Comparison of ENCODE assay signal across 13 cellular contexts in genomic region chr11:67291481-67292381, GRCh38. TPM values are rescaled to one million over a fixed set of nuclear protein-coding genes. Genes with fewer than 3 reads are reported as not detected.
DNase-seq lines count a peak whose midpoint lies in the region; ATAC-seq, FAIRE-seq and TF ChIP-seq lines count a peak whose summit lies in the region.
"Had no signal": no experiment of that assay in that cellular context is flagged by ENCODE, and none has a peak within 500 bp of the region (broad histone marks: within the 10 kb centered on the region; RNA-seq: fewer than 3 reads in every experiment).

No MANE protein-coding gene starts in this region.

- no TSS peak for BruUV-seq in HepG2 (replicated peaks; lab: Mats Ljungman, UMichigan)

- H3K4me2 ChIP-seq in HepG2 (ENCODE audit: low read depth, low read length) (no peak overlapping the region), MM.1S (ENCODE audit: low read depth, low read length) (no peak overlapping the region)

- ATAC-seq in activated CD4-positive, alpha-beta T cell treated with anti-CD3 and anti-CD28 coated beads for 36 hours = no peak
- no peak for ATAC-seq in HepG2
- no peak for ATAC-seq in stimulated activated effector memory CD8-positive, alpha-beta T cell treated with anti-CD3 and anti-CD28 coated beads, Interleukin-12 subunit alpha, Interleukin-12 subunit beta, amount 100 ng/mL, for 72 hours

- 96% methylated on average over 15 of the region's 33 CpGs for WGBS in HepG2 (ENCODE audit: low lambda C conversion rate)

- H3K4me3 Mint-ChIP-seq in activated CD4-positive, alpha-beta T cell treated with anti-CD3 and anti-CD28 coated beads for 36 hours = no peak overlapping the region
- H3K4me3 Mint-ChIP-seq in activated T-helper 1 cell treated with anti-CD3 and anti-CD28 coated beads, Interleukin-12 subunit alpha, Interleukin-12 subunit beta, Interleukin-2, Interleukin-4 antibody, amounts not matched to agents 30 ng/mL and 10 ng/mL and 1 ng/mL, durations not matched to agents 14 hours and 24 hours and 36 hours = peak overlapping the region; percentile 27
- H3K4me3 Mint-ChIP-seq in stimulated activated effector memory CD8-positive, alpha-beta T cell treated with anti-CD3 and anti-CD28 coated beads, Interleukin-12 subunit alpha, Interleukin-12 subunit beta, amount 100 ng/mL, for 72 hours = peak overlapping the region; percentile 93

- peaks cover 6 to 29% of the 10 kb centered on the region in 2 experiments; a peak in 3 of 5 replicates for H3K36me3 ChIP-seq in HepG2 (replicated peaks in 1 of 2; ENCODE audit: control insufficient read depth in 1 of 2, insufficient read depth in 2 of 2, low read length in 2 of 2)
- H3K36me3 ChIP-seq in MM.1S (replicated peaks; ENCODE audit: insufficient read depth, low read length) = peaks cover 11% of the 10 kb centered on the region; the same call in 1 of the 2 replicates

- CTCF ChIA-PET in activated CD4-positive, alpha-beta T cell treated with anti-CD3 and anti-CD28 coated beads for 36 hours (lab: Charles Lee) = interaction anchor here (0.6 to 1.2 kb wide), 4 partner anchors 20 to 832 kb away, joined by 3 to 4 read pairs (median 3); no protein-coding TSS in a partner anchor
- CTCF ChIA-PET in HepG2 (lab: Yijun Ruan, JAX; ENCODE audit: low intra/inter-chr PET ratio, low total read pairs) = no interaction called here

- no peak for TF ChIP-seq CTCF in HepG2 (CRISPR knock-in tag; IDR thresholded peaks at IDR 0.05)
- no peak for TF ChIP-seq CTCF in MM.1S (IDR thresholded peaks at IDR 0.05; ENCODE audit: low read length)

- H3K9me3 Mint-ChIP-seq in activated CD4-positive, alpha-beta T cell treated with anti-CD3 and anti-CD28 coated beads for 36 hours (ENCODE audit: low read depth) = peaks cover 7% of the 10 kb centered on the region
- H3K9me3 Mint-ChIP-seq in activated T-helper 1 cell treated with anti-CD3 and anti-CD28 coated beads, Interleukin-12 subunit alpha, Interleukin-12 subunit beta, Interleukin-2, Interleukin-4 antibody, amounts not matched to agents 30 ng/mL and 10 ng/mL and 1 ng/mL, durations not matched to agents 14 hours and 24 hours and 36 hours = peaks cover 11% of the 10 kb centered on the region
- H3K9me3 Mint-ChIP-seq in stimulated activated effector memory CD8-positive, alpha-beta T cell treated with anti-CD3 and anti-CD28 coated beads, Interleukin-12 subunit alpha, Interleukin-12 subunit beta, amount 100 ng/mL, for 72 hours = peaks cover 6% of the 10 kb centered on the region

- DNase-seq in activated CD4-positive, alpha-beta T cell treated with anti-CD3 and anti-CD28 coated beads for 36 hours = no peak
- no peak for DNase-seq in activated CD4-positive, alpha-beta T cell treated with anti-CD3 and anti-CD28 coated beads, Interleukin-2, amount 50 U/mL, for 4 hours
- no peak for DNase-seq in activated T-helper 1 cell treated with anti-CD3 and anti-CD28 coated beads, Interleukin-12 subunit alpha, Interleukin-12 subunit beta, Interleukin-2, Interleukin-4 antibody, amounts not matched to agents 30 ng/mL and 10 ng/mL and 1 ng/mL, durations not matched to agents 14 hours and 24 hours and 36 hours (ENCODE audit: low spot score)
- DNase-seq in HepG2 (ENCODE audit: low spot score) = no peak
- DNase-seq in stimulated activated effector memory CD8-positive, alpha-beta T cell treated with anti-CD3 and anti-CD28 coated beads, Interleukin-12 subunit alpha, Interleukin-12 subunit beta, amount 100 ng/mL, for 72 hours (ENCODE audit: low spot score in 2 of 2) = no peak
- no peak for DNase-seq in MM.1S
- no peak for DNase-seq in DMS114 treated with DMSO at 0.1 percent for 48 hours (lab: John Stamatoyannopoulos, UW; ENCODE audit: unreplicated experiment)
- DNase-seq in NCI-H2196 (lab: John Stamatoyannopoulos, UW; ENCODE audit: unreplicated experiment) = no peak
- DNase-seq: 8988T, activated gamma-delta T cell, caudate nucleus, NCI-H226 had no signal

- FAIRE-seq in HepG2 (lab: Jason Lieb, UNC) = no peak
- FAIRE-seq: HTR-8/SVneo had no signal

- TF ChIP-seq POLR2A in HepG2 (IDR thresholded peaks at IDR 0.05; ENCODE audit: insufficient read depth in 1 of 2, low read depth in 2 of 2, low read length in 2 of 2) = no peak

- in situ Hi-C loops in HepG2 (cut with HindIII; ENCODE audit: extremely low pct_ligation_motif_present, low pct_unique_long_range_greater_than_20kb) = no loop called here

- H3K27me3 ChIP-seq in HepG2 (ENCODE audit: control insufficient read depth in 1 of 2, insufficient read depth in 2 of 2, low read length in 2 of 2) = no peaks in the 10 kb centered on the region
- no peaks in the 10 kb centered on the region for H3K27me3 ChIP-seq in MM.1S (replicated peaks; ENCODE audit: insufficient read depth, low read length)

- H3K9ac ChIP-seq in HepG2 (ENCODE audit: insufficient read depth, low read depth, low read length) (no peak overlapping the region), MM.1S (ENCODE audit: low read length) (no peak overlapping the region)

- H3K9me3 ChIP-seq in HepG2 (ENCODE audit: low read length) = peaks cover 11% of the 10 kb centered on the region; the same call in 1 of the 2 replicates
- H3K9me3 ChIP-seq in MM.1S (replicated peaks; ENCODE audit: insufficient read depth, low read length) = no peaks in the 10 kb centered on the region

- H3F3A ChIP-seq in MM.1S (ENCODE audit: insufficient read depth, low read length) = peaks cover 20% of the 10 kb centered on the region

- no peaks in the 10 kb centered on the region for H4K20me1 ChIP-seq in HepG2 (ENCODE audit: insufficient read depth, low read length)
- H4K20me1 ChIP-seq in MM.1S (ENCODE audit: insufficient read depth, low read length) = no peaks in the 10 kb centered on the region

- peak overlapping the region; percentile 58 for H3K27ac Mint-ChIP-seq in activated CD4-positive, alpha-beta T cell treated with anti-CD3 and anti-CD28 coated beads for 36 hours
- peak overlapping the region; percentile 50 for H3K27ac Mint-ChIP-seq in activated T-helper 1 cell treated with anti-CD3 and anti-CD28 coated beads, Interleukin-12 subunit alpha, Interleukin-12 subunit beta, Interleukin-2, Interleukin-4 antibody, amounts not matched to agents 30 ng/mL and 10 ng/mL and 1 ng/mL, durations not matched to agents 14 hours and 24 hours and 36 hours
- H3K27ac Mint-ChIP-seq in stimulated activated effector memory CD8-positive, alpha-beta T cell treated with anti-CD3 and anti-CD28 coated beads, Interleukin-12 subunit alpha, Interleukin-12 subunit beta, amount 100 ng/mL, for 72 hours = peak overlapping the region; percentile 78

- H3K4me3 ChIP-seq in HepG2 (replicated peaks in 1 of 3; ENCODE audit: insufficient read depth in 1 of 3, low read depth in 2 of 3, low read length in 3 of 3) (no peak overlapping the region), MM.1S (ENCODE audit: low read length) (no peak overlapping the region)

- H3K36me3 Mint-ChIP-seq in activated CD4-positive, alpha-beta T cell treated with anti-CD3 and anti-CD28 coated beads for 36 hours (ENCODE audit: low read depth) = peaks cover 60% of the 10 kb centered on the region
- H3K36me3 Mint-ChIP-seq in activated T-helper 1 cell treated with anti-CD3 and anti-CD28 coated beads, Interleukin-12 subunit alpha, Interleukin-12 subunit beta, Interleukin-2, Interleukin-4 antibody, amounts not matched to agents 30 ng/mL and 10 ng/mL and 1 ng/mL, durations not matched to agents 14 hours and 24 hours and 36 hours (ENCODE audit: low read depth) = peaks cover 45% of the 10 kb centered on the region
- peaks cover 95% of the 10 kb centered on the region for H3K36me3 Mint-ChIP-seq in stimulated activated effector memory CD8-positive, alpha-beta T cell treated with anti-CD3 and anti-CD28 coated beads, Interleukin-12 subunit alpha, Interleukin-12 subunit beta, amount 100 ng/mL, for 72 hours

- H2AFZ ChIP-seq in HepG2 (ENCODE audit: low read length) (no peak overlapping the region), MM.1S (ENCODE audit: low read length) (no peak overlapping the region)

- H3K27me3 Mint-ChIP-seq in activated CD4-positive, alpha-beta T cell treated with anti-CD3 and anti-CD28 coated beads for 36 hours = no peaks in the 10 kb centered on the region
- H3K27me3 Mint-ChIP-seq in activated T-helper 1 cell treated with anti-CD3 and anti-CD28 coated beads, Interleukin-12 subunit alpha, Interleukin-12 subunit beta, Interleukin-2, Interleukin-4 antibody, amounts not matched to agents 30 ng/mL and 10 ng/mL and 1 ng/mL, durations not matched to agents 14 hours and 24 hours and 36 hours (ENCODE audit: insufficient read depth) = peaks cover 2% of the 10 kb centered on the region

- TF ChIP-seq EP300 in HepG2 (IDR thresholded peaks at IDR 0.05; ENCODE audit: low read depth in 2 of 2, low read length in 2 of 2) (no peak), HepG2 (CRISPR knock-in tag; IDR thresholded peaks at IDR 0.05; ENCODE audit: borderline replicate concordance) (no peak)

- no peak for TF ChIP-seq RAD21 in HepG2 (CRISPR knock-in tag; IDR thresholded peaks at IDR 0.05)

- H3K4me1 ChIP-seq in HepG2 (ENCODE audit: insufficient read depth, low read length) (peaks cover 35% of the 10 kb centered on the region), MM.1S (ENCODE audit: low read length) (peaks cover 19% of the 10 kb centered on the region)

- POLR2A ChIA-PET in activated CD4-positive, alpha-beta T cell treated with anti-CD3 and anti-CD28 coated beads for 36 hours (lab: Charles Lee) = interaction anchor here (0.8 kb wide), 1 partner anchor 14 kb away, joined by 3 read pairs; no protein-coding TSS in a partner anchor
- POLR2A ChIA-PET in HepG2 (lab: Yijun Ruan, JAX) = interaction anchor here (7.7 kb wide), 1 partner anchor 12 kb away, joined by 66 read pairs; the partner anchor contains the start of gene SSH3

- H3K9me2 ChIP-seq in MM.1S (replicated peaks; ENCODE audit: insufficient read depth, low read length) = no peaks in the 10 kb centered on the region

- peaks cover 55% of the 10 kb centered on the region for H3K4me1 Mint-ChIP-seq in activated CD4-positive, alpha-beta T cell treated with anti-CD3 and anti-CD28 coated beads for 36 hours
- peaks cover 43% of the 10 kb centered on the region for H3K4me1 Mint-ChIP-seq in activated T-helper 1 cell treated with anti-CD3 and anti-CD28 coated beads, Interleukin-12 subunit alpha, Interleukin-12 subunit beta, Interleukin-2, Interleukin-4 antibody, amounts not matched to agents 30 ng/mL and 10 ng/mL and 1 ng/mL, durations not matched to agents 14 hours and 24 hours and 36 hours (ENCODE audit: low read depth)
- H3K4me1 Mint-ChIP-seq in stimulated activated effector memory CD8-positive, alpha-beta T cell treated with anti-CD3 and anti-CD28 coated beads, Interleukin-12 subunit alpha, Interleukin-12 subunit beta, amount 100 ng/mL, for 72 hours = peaks cover 44% of the 10 kb centered on the region

- no peak overlapping the region for H3K27ac ChIP-seq in HepG2 (ENCODE audit: extremely low read length, insufficient read depth, low read length)
- H3K27ac ChIP-seq in MM.1S (ENCODE audit: low read length) = no peak overlapping the region

- intact Hi-C loops in activated CD4-positive, alpha-beta T cell treated with anti-CD3 and anti-CD28 coated beads for 36 hours (cut with DNase I, micrococcal nuclease) = no loop called here
- intact Hi-C loops in activated T-helper 1 cell treated with anti-CD3 and anti-CD28 coated beads, Interleukin-12 subunit alpha, Interleukin-12 subunit beta, Interleukin-2, Interleukin-4 antibody, amounts not matched to agents 30 ng/mL and 10 ng/mL and 1 ng/mL, durations not matched to agents 14 hours and 24 hours and 36 hours (cut with micrococcal nuclease) = no loop called here
- intact Hi-C loops in HepG2 (cut with micrococcal nuclease; ENCODE audit: unreplicated experiment) = no loop called here

- H3K79me2 ChIP-seq in HepG2 (ENCODE audit: insufficient read depth, low read length) = peaks cover 13% of the 10 kb centered on the region
- peaks cover 37% of the 10 kb centered on the region for H3K79me2 ChIP-seq in MM.1S (ENCODE audit: low read length)

RNA-seq across cellular contexts. Expression of gene ANKRD13D, which starts 2.6 kb away (rescaled TPM):
- 10 to 100 TPM; 44.9 to 69.5 TPM for total RNA-seq in activated CD4-positive, alpha-beta T cell treated with anti-CD3 and anti-CD28 coated beads for 36 hours
- total RNA-seq in activated T-helper 1 cell treated with anti-CD3 and anti-CD28 coated beads, Interleukin-12 subunit alpha, Interleukin-12 subunit beta, Interleukin-2, Interleukin-4 antibody, amounts not matched to agents 30 ng/mL and 10 ng/mL and 1 ng/mL, durations not matched to agents 14 hours and 24 hours and 36 hours = 124 and 129 TPM in 2 replicates
- total RNA-seq in HepG2 (2016; rRNA removed; fragmentation: Illumina TruSeq; extraction: Trizol) = 4.8 and 18.6 TPM in 2 replicates
- 27.6 and 29.6 TPM in 2 replicates for total RNA-seq in HepG2 (2016; cell fraction: cytosol; rRNA removed; fragmentation: Illumina TruSeq; extraction: Trizol; ENCODE audit: low read depth)
- 5.9 and 17.7 TPM in 2 replicates for total RNA-seq in HepG2 (2016; cell fraction: insoluble cytoplasmic fraction; rRNA removed; fragmentation: Illumina TruSeq; extraction: Trizol)
- total RNA-seq in HepG2 (2016; cell fraction: membrane; rRNA removed; fragmentation: Illumina TruSeq; extraction: Trizol) = 13.2 and 14.7 TPM in 2 replicates
- total RNA-seq in HepG2 (2016; cell fraction: nucleus; rRNA removed; fragmentation: Illumina TruSeq; extraction: Trizol) = 26.2 and 27.8 TPM in 2 replicates
- polyA plus RNA-seq in HepG2 (2011; rRNA removed) = 27.3 and 35.5 TPM in 2 replicates
- polyA plus RNA-seq in HepG2 (2011; cell fraction: cytosol; rRNA removed) = 14.4 and 20.5 TPM in 2 replicates
- 139 and 163 TPM in 2 replicates for polyA plus RNA-seq in HepG2 (2011; cell fraction: nucleus; rRNA removed)
- polyA plus RNA-seq in HepG2 (2012) = 9.7 and 17.4 TPM in 2 replicates
- polyA plus RNA-seq in HepG2 (2016; cell fraction: cytosol; fragmentation: Illumina TruSeq; extraction: Trizol; ENCODE audit: low read depth) = 7.4 TPM in 2 replicates
- 5.1 and 7.5 TPM in 2 replicates for polyA plus RNA-seq in HepG2 (2016; cell fraction: insoluble cytoplasmic fraction; fragmentation: Illumina TruSeq; extraction: Trizol; ENCODE audit: low read depth)
- 10.9 and 11.1 TPM in 2 replicates for polyA plus RNA-seq in HepG2 (2016; cell fraction: membrane; fragmentation: Illumina TruSeq; extraction: Trizol; ENCODE audit: low read depth)
- polyA plus RNA-seq in HepG2 (2016; cell fraction: nucleus; fragmentation: Illumina TruSeq; extraction: Trizol; ENCODE audit: insufficient read depth, low read depth) = 77.4 and 86.1 TPM in 2 replicates
- polyA minus RNA-seq in HepG2 (2011; rRNA and poly(A)+ RNA removed; ENCODE audit: low replicate concordance) = 27.0 and 38.7 TPM in 2 replicates
- polyA minus RNA-seq in HepG2 (2011; cell fraction: cytosol; rRNA and poly(A)+ RNA removed) = 4.4 and 7.0 TPM in 2 replicates
- 38.2 and 45.5 TPM in 2 replicates for polyA minus RNA-seq in HepG2 (2011; cell fraction: nucleus; rRNA and poly(A)+ RNA removed)

RNA-seq across cellular contexts. Expression of gene SSH3, which starts 11.6 kb away (rescaled TPM):
- total RNA-seq in activated CD4-positive, alpha-beta T cell treated with anti-CD3 and anti-CD28 coated beads for 36 hours = 10 to 100 TPM in 1 of 2 experiments, 1 to 10 TPM in 1; 6.0 to 11.1 TPM
- total RNA-seq in activated T-helper 1 cell treated with anti-CD3 and anti-CD28 coated beads, Interleukin-12 subunit alpha, Interleukin-12 subunit beta, Interleukin-2, Interleukin-4 antibody, amounts not matched to agents 30 ng/mL and 10 ng/mL and 1 ng/mL, durations not matched to agents 14 hours and 24 hours and 36 hours = 9.2 and 9.4 TPM in 2 replicates
- 7.5 and 12.4 TPM in 2 replicates for total RNA-seq in HepG2 (2016; rRNA removed; fragmentation: Illumina TruSeq; extraction: Trizol)
- total RNA-seq in HepG2 (2016; cell fraction: cytosol; rRNA removed; fragmentation: Illumina TruSeq; extraction: Trizol; ENCODE audit: low read depth) = 2.6 and 4.3 TPM in 2 replicates
- total RNA-seq in HepG2 (2016; cell fraction: insoluble cytoplasmic fraction; rRNA removed; fragmentation: Illumina TruSeq; extraction: Trizol) = 5.5 and 11.6 TPM in 2 replicates
- 5.3 and 7.4 TPM in 2 replicates for total RNA-seq in HepG2 (2016; cell fraction: membrane; rRNA removed; fragmentation: Illumina TruSeq; extraction: Trizol)
- 13.3 and 15.7 TPM in 2 replicates for total RNA-seq in HepG2 (2016; cell fraction: nucleus; rRNA removed; fragmentation: Illumina TruSeq; extraction: Trizol)
- 18.6 and 18.8 TPM in 2 replicates for polyA plus RNA-seq in HepG2 (2011; rRNA removed)
- polyA plus RNA-seq in HepG2 (2011; cell fraction: cytosol; rRNA removed) = 5.6 and 8.3 TPM in 2 replicates
- 74.8 and 103 TPM in 2 replicates for polyA plus RNA-seq in HepG2 (2011; cell fraction: nucleus; rRNA removed)
- 15.3 and 17.6 TPM in 2 replicates for polyA plus RNA-seq in HepG2 (2012)
- 4.4 and 5.1 TPM in 2 replicates for polyA plus RNA-seq in HepG2 (2016; cell fraction: cytosol; fragmentation: Illumina TruSeq; extraction: Trizol; ENCODE audit: low read depth)
- 8.5 and 13.0 TPM in 2 replicates for polyA plus RNA-seq in HepG2 (2016; cell fraction: insoluble cytoplasmic fraction; fragmentation: Illumina TruSeq; extraction: Trizol; ENCODE audit: low read depth)
- 7.7 and 10.7 TPM in 2 replicates for polyA plus RNA-seq in HepG2 (2016; cell fraction: membrane; fragmentation: Illumina TruSeq; extraction: Trizol; ENCODE audit: low read depth)
- polyA plus RNA-seq in HepG2 (2016; cell fraction: nucleus; fragmentation: Illumina TruSeq; extraction: Trizol; ENCODE audit: insufficient read depth, low read depth) = 31.0 and 36.7 TPM in 2 replicates
- polyA minus RNA-seq in HepG2 (2011; rRNA and poly(A)+ RNA removed; ENCODE audit: low replicate concordance) = 9.3 and 33.1 TPM in 2 replicates
- 5.9 and 7.6 TPM in 2 replicates for polyA minus RNA-seq in HepG2 (2011; cell fraction: cytosol; rRNA and poly(A)+ RNA removed)
- polyA minus RNA-seq in HepG2 (2011; cell fraction: nucleus; rRNA and poly(A)+ RNA removed) = 12.7 and 14.4 TPM in 2 replicates

RNA-seq across cellular contexts. Expression of gene GRK2, which starts 25.5 kb away (rescaled TPM):
- total RNA-seq in activated CD4-positive, alpha-beta T cell treated with anti-CD3 and anti-CD28 coated beads for 36 hours = 100 to 1,000 TPM; 202 to 241 TPM
- total RNA-seq in activated T-helper 1 cell treated with anti-CD3 and anti-CD28 coated beads, Interleukin-12 subunit alpha, Interleukin-12 subunit beta, Interleukin-2, Interleukin-4 antibody, amounts not matched to agents 30 ng/mL and 10 ng/mL and 1 ng/mL, durations not matched to agents 14 hours and 24 hours and 36 hours = 249 and 250 TPM in 2 replicates
- 26.3 and 31.3 TPM in 2 replicates for total RNA-seq in HepG2 (2016; rRNA removed; fragmentation: Illumina TruSeq; extraction: Trizol)
- total RNA-seq in HepG2 (2016; cell fraction: cytosol; rRNA removed; fragmentation: Illumina TruSeq; extraction: Trizol; ENCODE audit: low read depth) = 26.5 and 26.8 TPM in 2 replicates
- 21.7 and 32.4 TPM in 2 replicates for total RNA-seq in HepG2 (2016; cell fraction: insoluble cytoplasmic fraction; rRNA removed; fragmentation: Illumina TruSeq; extraction: Trizol)
- total RNA-seq in HepG2 (2016; cell fraction: membrane; rRNA removed; fragmentation: Illumina TruSeq; extraction: Trizol) = 46.5 and 47.3 TPM in 2 replicates
- total RNA-seq in HepG2 (2016; cell fraction: nucleus; rRNA removed; fragmentation: Illumina TruSeq; extraction: Trizol) = 25.3 and 29.3 TPM in 2 replicates
- 42.4 and 66.8 TPM in 2 replicates for polyA plus RNA-seq in HepG2 (2011; rRNA removed)
- polyA plus RNA-seq in HepG2 (2011; cell fraction: cytosol; rRNA removed) = 34.8 and 51.8 TPM in 2 replicates
- 202 and 278 TPM in 2 replicates for polyA plus RNA-seq in HepG2 (2011; cell fraction: nucleus; rRNA removed)
- polyA plus RNA-seq in HepG2 (2012) = 39.1 and 39.9 TPM in 2 replicates
- polyA plus RNA-seq in HepG2 (2016; cell fraction: cytosol; fragmentation: Illumina TruSeq; extraction: Trizol; ENCODE audit: low read depth) = 19.6 and 21.3 TPM in 2 replicates
- polyA plus RNA-seq in HepG2 (2016; cell fraction: insoluble cytoplasmic fraction; fragmentation: Illumina TruSeq; extraction: Trizol; ENCODE audit: low read depth) = 24.6 and 30.4 TPM in 2 replicates
- 34.4 and 41.1 TPM in 2 replicates for polyA plus RNA-seq in HepG2 (2016; cell fraction: membrane; fragmentation: Illumina TruSeq; extraction: Trizol; ENCODE audit: low read depth)
- polyA plus RNA-seq in HepG2 (2016; cell fraction: nucleus; fragmentation: Illumina TruSeq; extraction: Trizol; ENCODE audit: insufficient read depth, low read depth) = 65.6 and 70.5 TPM in 2 replicates
- polyA minus RNA-seq in HepG2 (2011; rRNA and poly(A)+ RNA removed; ENCODE audit: low replicate concordance) = 142 and 187 TPM in 2 replicates
- polyA minus RNA-seq in HepG2 (2011; cell fraction: cytosol; rRNA and poly(A)+ RNA removed) = 39.4 and 40.8 TPM in 2 replicates
- 41.1 and 50.2 TPM in 2 replicates for polyA minus RNA-seq in HepG2 (2011; cell fraction: nucleus; rRNA and poly(A)+ RNA removed)
